ENCODE assay signal across 5 cellular contexts in genomic region chr22:29668681-29669080, GRCh38. TPM values are rescaled to one million over a fixed set of nuclear protein-coding genes. Genes with fewer than 3 reads are reported as not detected.
"Had no signal": no experiment of that assay in that cellular context is flagged by ENCODE, and none has a peak within 500 bp of the region (broad histone marks: within the 10 kb centered on the region; RNA-seq: fewer than 3 reads in every experiment).

No MANE protein-coding gene starts in this region.

- ATAC-seq: GM23338 had no signal

- DNase-seq: H9, HCEC 1CT, IMR-90 had no signal

- H3K4me3 ChIP-seq: GM23338 had no signal

RNA-seq across cellular contexts. Expression of gene CABP7, which starts 51.1 kb away (rescaled TPM):
- total RNA-seq: HT-29 had no signal
